Comparison of ENCODE assay signal across 8 cellular contexts in genomic region chr2:177551989-177552413, GRCh38.
DNase-seq lines count a peak whose midpoint lies in the region; ATAC-seq, FAIRE-seq and TF ChIP-seq lines count a peak whose summit lies in the region.

No MANE protein-coding gene starts in this region.

- peaks cover 15% of the 10 kb centered on the region for H3K4me1 Mint-ChIP-seq in central memory CD8-positive, alpha-beta T cell

- intact Hi-C loops in lower leg skin (cut with DNase I; ENCODE audit: low total_unique reads), result no loop called here
- intact Hi-C loops in thyroid gland (cut with DNase I), result loop anchor here (10.0 kb wide), 1 partner anchor 63 kb away; a partner anchor contains a TSS

- peak overlapping the region; percentile 92 for H3K4me3 ChIP-seq in NB4 (ENCODE audit: low read depth, low read length)
- no peak overlapping the region for H3K4me3 ChIP-seq in lower leg skin (ENCODE audit: low read depth, poor library complexity, severe bottlenecking)
- H3K4me3 ChIP-seq in thyroid gland (replicated peaks in 1 of 3), result peak overlapping the region in 2 of 3 donors; percentile 57 to 100

- peak overlapping the region; percentile 100 for H3K27ac Mint-ChIP-seq in central memory CD8-positive, alpha-beta T cell (ENCODE audit: low read depth)

- peak overlapping the region; percentile 99 for H3K4me3 Mint-ChIP-seq in central memory CD8-positive, alpha-beta T cell

- no peaks in the 10 kb centered on the region for H3K27me3 ChIP-seq in thyroid gland

- DNase-seq in DMS79 (lab: John Stamatoyannopoulos, UW), result peak; percentile 72
- DNase-seq in NB4 (ENCODE audit: low read depth), result no peak
- DNase-seq in central memory CD8-positive, alpha-beta T cell (ENCODE audit: low spot score in 2 of 2), result no peak
- DNase-seq in lower leg skin (ENCODE audit: low spot score in 2 of 2), result peak; percentile 19 to 88
- DNase-seq in thyroid gland, result peak; percentile 53 to 59
- DNase-seq in hippocampal formation (lab: John Stamatoyannopoulos, UW), result no peak
- no peak for DNase-seq in GM12892 (ENCODE audit: insufficient read length)

- TF ChIP-seq CTCF in NB4 (IDR thresholded peaks at IDR 0.05; ENCODE audit: low read depth, low read length) (no peak), lower leg skin (IDR thresholded peaks at IDR 0.05) (no peak), thyroid gland (IDR thresholded peaks at IDR 0.05) (no peak)

- H3K36me3 ChIP-seq in thyroid gland, result no peaks in the 10 kb centered on the region

- H3K4me1 ChIP-seq in thyroid gland, result peaks cover 9 to 20% of the 10 kb centered on the region in 2 donors

- H3K9me3 Mint-ChIP-seq in central memory CD8-positive, alpha-beta T cell, result no peaks in the 10 kb centered on the region

- H3K27me3 Mint-ChIP-seq in central memory CD8-positive, alpha-beta T cell, result no peaks in the 10 kb centered on the region

- peaks cover 24% of the 10 kb centered on the region for H3K36me3 Mint-ChIP-seq in central memory CD8-positive, alpha-beta T cell (ENCODE audit: insufficient read depth)

- no peaks in the 10 kb centered on the region for H3K9me3 ChIP-seq in thyroid gland

- TF ChIP-seq POLR2A in NB4 (IDR thresholded peaks at IDR 0.05; ENCODE audit: extremely low read depth, insufficient read length) (no peak), lower leg skin (IDR thresholded peaks at IDR 0.05) (no peak), thyroid gland (IDR thresholded peaks at IDR 0.05) (no peak), GM12892 (IDR thresholded peaks at IDR 0.05; ENCODE audit: low read depth, low read length) (no peak)

- no peak for ATAC-seq in central memory CD8-positive, alpha-beta T cell (replicated peaks; ENCODE audit: extremely low read depth, poor library complexity, severe bottlenecking)
- ATAC-seq in HG02884 (IDR thresholded peaks at IDR 0.05; ENCODE audit: unreplicated experiment), result no peak

- no peak overlapping the region for H3K27ac ChIP-seq in thyroid gland

- no peak for FAIRE-seq in GM12892 (lab: Jason Lieb, UNC)

- 71 to 75% methylated on average over 12 of the region's 12 CpGs for WGBS in lower leg skin, 2 donors
- WGBS in thyroid gland, 2 donors, result 43 to 66% methylated on average over 7 to 12 of the region's 12 CpGs

Comparison
In these comparisons a context has a peak if more than half of its experiments do, and no peak if none do; other contexts are left out.
1. DNase-seq: peak in DMS79 (single experiment), lower leg skin (2 of 2) and thyroid gland (2 of 2); none in NB4 (single experiment), central memory CD8-positive, alpha-beta T cell (0 of 2), hippocampal formation (0 of 2) and GM12892 (single experiment).